Comparison of ENCODE assay signal across 37 cellular contexts in the genomic region with DNA sequence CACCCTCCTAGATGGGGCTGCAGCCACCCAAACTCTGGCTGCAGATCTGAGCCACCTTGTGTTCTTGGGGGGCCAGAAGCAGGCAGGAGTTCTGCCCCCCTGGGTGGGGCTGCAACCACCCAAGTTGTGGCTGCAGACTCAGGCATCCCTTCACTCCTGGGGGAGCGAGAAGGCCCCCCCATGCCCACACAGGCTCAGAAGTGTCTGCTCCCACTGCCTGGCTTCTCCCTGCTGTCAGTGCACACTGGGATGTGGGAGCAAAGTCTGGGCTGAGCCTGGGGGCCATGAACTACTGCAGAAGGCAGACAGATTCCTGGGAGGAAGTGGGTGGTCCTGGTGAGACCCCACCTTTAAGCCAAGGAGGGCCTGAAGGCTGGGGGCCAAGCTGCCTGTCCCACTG. TPM values are rescaled to one million over a fixed set of nuclear protein-coding genes. Genes with fewer than 3 reads are reported as not detected.
"Had no signal": no experiment of that assay in that cellular context is flagged by ENCODE, and none has a peak within 500 bp of the region (broad histone marks: within the 10 kb centered on the region; RNA-seq: fewer than 3 reads in every experiment).

No MANE protein-coding gene starts in this region.

- H3K4me3 Mint-ChIP-seq: activated B cell treated with CpG ODN at 0.5 μM for 24 hours; activated CD4-positive, alpha-beta memory T cell treated with anti-CD3 and anti-CD28 coated beads for 36 hours; activated CD4-positive, alpha-beta T cell treated with anti-CD3 and anti-CD28 coated beads, Interleukin-2, amount 10 ng/mL, durations not matched to agents 24 days and 14 days; activated CD8-positive, alpha-beta T cell treated with anti-CD3 and anti-CD28 coated beads for 36 hours; activated naive CD4-positive, alpha-beta T cell treated with anti-CD3 and anti-CD28 coated beads for 36 hours; activated naive CD8-positive, alpha-beta T cell treated with anti-CD3 and anti-CD28 coated beads for 36 hours; activated T-helper 1 cell treated with anti-CD3 and anti-CD28 coated beads, Interleukin-12 subunit alpha, Interleukin-12 subunit beta, Interleukin-2, Interleukin-4 antibody, amounts not matched to agents 30 ng/mL and 10 ng/mL and 1 ng/mL, durations not matched to agents 14 hours and 24 hours and 36 hours; activated T-helper 17 cell treated with anti-CD3 and anti-CD28 coated beads, Interleukin-2, amount 50 U/mL, for 72 hours; T-helper 1 cell treated with Interleukin-12 subunit alpha and Interleukin-12 subunit beta and Interleukin-4 antibody, amounts not matched to agents 30 μg/mL and 1 μg/mL, for 36 hours; T-helper 2 cell treated with Interferon-gamma antibody and Interleukin-4, amounts not matched to agents 5 μg/mL and 100 μg/mL, for 36 hours had no signal

- H3K4me1 Mint-ChIP-seq: activated B cell treated with CpG ODN at 0.5 μM for 24 hours; activated CD4-positive, alpha-beta T cell treated with anti-CD3 and anti-CD28 coated beads, Interleukin-2, amount 10 ng/mL, durations not matched to agents 24 days and 14 days; activated naive CD8-positive, alpha-beta T cell treated with anti-CD3 and anti-CD28 coated beads for 36 hours; activated T-helper 17 cell treated with anti-CD3 and anti-CD28 coated beads, Interleukin-2, amount 50 U/mL, for 72 hours had no signal

- H3K27me3 ChIP-seq: adrenal gland, body of pancreas, brain microvascular endothelial cell, breast epithelium had no signal

- H3K27ac ChIP-seq: adrenal gland, body of pancreas, brain microvascular endothelial cell, breast epithelium, VCaP had no signal

- DNase-seq: activated B cell treated with CpG ODN at 0.5 μM for 24 hours; activated CD4-positive, alpha-beta memory T cell treated with anti-CD3 and anti-CD28 coated beads for 36 hours; activated CD4-positive, alpha-beta T cell treated with anti-CD3 and anti-CD28 coated beads for 4 hours; activated CD4-positive, alpha-beta T cell treated with anti-CD3 and anti-CD28 coated beads, Interleukin-2, amount 10 ng/mL, durations not matched to agents 24 days and 14 days; activated CD4-positive, alpha-beta T cell treated with anti-CD3 and anti-CD28 coated beads, Interleukin-2, amount 50 U/mL, for 1 hour; activated CD4-positive, alpha-beta T cell treated with anti-CD3 and anti-CD28 coated beads, Interleukin-2, amount 50 U/mL, for 4 hours; activated CD4-positive, CD25-positive, alpha-beta regulatory T cell treated with anti-CD3 and anti-CD28 coated beads, Interleukin-2, amount 50 U/mL, for 72 hours; activated CD8-positive, alpha-beta memory T cell treated with anti-CD3 and anti-CD28 coated beads, Interleukin-2, amount 50 U/mL, for 4 hours; activated CD8-positive, alpha-beta T cell treated with anti-CD3 and anti-CD28 coated beads for 36 hours; activated effector memory CD4-positive, alpha-beta T cell treated with anti-CD3 and anti-CD28 coated beads, Interleukin-2, amount 50 U/mL, for 16 hours; activated gamma-delta T cell treated with Interleukin-2 at 50 U/mL for 16 hours; activated naive CD4-positive, alpha-beta T cell; activated naive CD4-positive, alpha-beta T cell treated with anti-CD3 and anti-CD28 coated beads for 36 hours; activated naive CD4-positive, alpha-beta T cell treated with anti-CD3 and anti-CD28 coated beads, Interleukin-2, amount 50 U/mL, for 16 hours; activated naive CD8-positive, alpha-beta T cell treated with anti-CD3 and anti-CD28 coated beads for 36 hours; activated T-cell treated with anti-CD3 and anti-CD28 coated beads for 4 hours; activated T-cell treated with anti-CD3 and anti-CD28 coated beads, Interleukin-2, amount 50 U/mL, for 1 hour; activated T-cell treated with anti-CD3 and anti-CD28 coated beads, Interleukin-2, amount 50 U/mL, for 48 hours; adrenal gland; amniotic stem cell; aorta; body of pancreas; brain microvascular endothelial cell; central memory CD4-positive, alpha-beta T cell; T-helper 1 cell; T-helper 2 cell; T-helper 9 cell had no signal

- H3K9me3 Mint-ChIP-seq: activated CD4-positive, alpha-beta memory T cell treated with anti-CD3 and anti-CD28 coated beads for 36 hours; activated CD4-positive, alpha-beta T cell treated with anti-CD3 and anti-CD28 coated beads, Interleukin-2, amount 10 ng/mL, durations not matched to agents 24 days and 14 days; activated CD8-positive, alpha-beta T cell treated with anti-CD3 and anti-CD28 coated beads for 36 hours; activated naive CD4-positive, alpha-beta T cell treated with anti-CD3 and anti-CD28 coated beads for 36 hours; activated naive CD4-positive, alpha-beta T cell treated with anti-CD3 and anti-CD28 coated beads, Interleukin-2, amount 50 U/mL, for 72 hours; activated naive CD8-positive, alpha-beta T cell treated with anti-CD3 and anti-CD28 coated beads for 36 hours; activated T-helper 1 cell treated with anti-CD3 and anti-CD28 coated beads, Interleukin-12 subunit alpha, Interleukin-12 subunit beta, Interleukin-2, Interleukin-4 antibody, amounts not matched to agents 30 ng/mL and 10 ng/mL and 1 ng/mL, durations not matched to agents 14 hours and 24 hours and 36 hours; activated T-helper 17 cell treated with anti-CD3 and anti-CD28 coated beads, Interleukin-2, amount 50 U/mL, for 72 hours; T-helper 1 cell treated with Interleukin-12 subunit alpha and Interleukin-12 subunit beta and Interleukin-4 antibody, amounts not matched to agents 30 μg/mL and 1 μg/mL, for 36 hours had no signal

- H3K36me3 Mint-ChIP-seq: activated CD4-positive, alpha-beta memory T cell treated with anti-CD3 and anti-CD28 coated beads for 36 hours; activated naive CD4-positive, alpha-beta T cell treated with anti-CD3 and anti-CD28 coated beads, Interleukin-2, amount 50 U/mL, for 72 hours; activated naive CD8-positive, alpha-beta T cell treated with anti-CD3 and anti-CD28 coated beads for 36 hours had no signal

- H3K36me3 ChIP-seq: adrenal gland, brain microvascular endothelial cell, breast epithelium had no signal

- H3K27me3 Mint-ChIP-seq: activated CD4-positive, alpha-beta memory T cell treated with anti-CD3 and anti-CD28 coated beads for 36 hours; activated CD8-positive, alpha-beta T cell treated with anti-CD3 and anti-CD28 coated beads for 36 hours; activated naive CD8-positive, alpha-beta T cell treated with anti-CD3 and anti-CD28 coated beads for 36 hours; activated T-helper 17 cell treated with anti-CD3 and anti-CD28 coated beads, Interleukin-2, amount 50 U/mL, for 72 hours had no signal

- ATAC-seq: activated CD8-positive, alpha-beta T cell treated with anti-CD3 and anti-CD28 coated beads for 36 hours; activated naive CD4-positive, alpha-beta T cell treated with anti-CD3 and anti-CD28 coated beads, Interleukin-2, amount 50 U/mL, for 72 hours; activated T-helper 17 cell treated with anti-CD3 and anti-CD28 coated beads, Interleukin-2, amount 50 U/mL, for 72 hours; body of pancreas had no signal

- H3K4me3 ChIP-seq: adrenal gland, body of pancreas, breast epithelium had no signal

- H3K4me1 ChIP-seq: adrenal gland, breast epithelium had no signal

- H3K9me3 ChIP-seq: adrenal gland, body of pancreas, breast epithelium had no signal

- H3K27ac Mint-ChIP-seq: activated B cell treated with CpG ODN at 0.5 μM for 24 hours; activated CD4-positive, alpha-beta memory T cell treated with anti-CD3 and anti-CD28 coated beads for 36 hours; activated CD4-positive, alpha-beta T cell treated with anti-CD3 and anti-CD28 coated beads, Interleukin-2, amount 10 ng/mL, durations not matched to agents 24 days and 14 days; activated CD8-positive, alpha-beta T cell treated with anti-CD3 and anti-CD28 coated beads for 36 hours; activated naive CD4-positive, alpha-beta T cell treated with anti-CD3 and anti-CD28 coated beads for 36 hours; activated naive CD4-positive, alpha-beta T cell treated with anti-CD3 and anti-CD28 coated beads, Interleukin-2, amount 50 U/mL, for 72 hours; activated naive CD8-positive, alpha-beta T cell treated with anti-CD3 and anti-CD28 coated beads for 36 hours; activated T-helper 1 cell treated with anti-CD3 and anti-CD28 coated beads, Interleukin-12 subunit alpha, Interleukin-12 subunit beta, Interleukin-2, Interleukin-4 antibody, amounts not matched to agents 30 ng/mL and 10 ng/mL and 1 ng/mL, durations not matched to agents 14 hours and 24 hours and 36 hours; activated T-helper 17 cell treated with anti-CD3 and anti-CD28 coated beads, Interleukin-2, amount 50 U/mL, for 72 hours; T-helper 1 cell treated with Interleukin-12 subunit alpha and Interleukin-12 subunit beta and Interleukin-4 antibody, amounts not matched to agents 30 μg/mL and 1 μg/mL, for 36 hours; T-helper 2 cell treated with Interferon-gamma antibody and Interleukin-4, amounts not matched to agents 5 μg/mL and 100 μg/mL, for 36 hours had no signal

RNA-seq across cellular contexts. Expression of gene MT1H, which starts 25.6 kb away (rescaled TPM):
- total RNA-seq: activated CD4-positive, alpha-beta T cell treated with anti-CD3 and anti-CD28 coated beads, Interleukin-2, amount 10 ng/mL, durations not matched to agents 24 days and 14 days; activated naive CD4-positive, alpha-beta T cell treated with anti-CD3 and anti-CD28 coated beads, Interleukin-2, amount 50 U/mL, for 72 hours; activated T-helper 17 cell treated with anti-CD3 and anti-CD28 coated beads, Interleukin-2, amount 50 U/mL, for 72 hours; astrocyte; breast epithelium; cardiac septum; cerebellum had no signal

RNA-seq across cellular contexts. Expression of gene MT1G, which starts 27.4 kb away (rescaled TPM):
- total RNA-seq: activated T-helper 17 cell treated with anti-CD3 and anti-CD28 coated beads, Interleukin-2, amount 50 U/mL, for 72 hours; astrocyte; cerebellum had no signal

RNA-seq across cellular contexts. Expression of gene MT1F, which starts 37.5 kb away (rescaled TPM):
- total RNA-seq: astrocyte had no signal
